ENCODE assay signal across 9 cellular contexts in the genomic region with DNA sequence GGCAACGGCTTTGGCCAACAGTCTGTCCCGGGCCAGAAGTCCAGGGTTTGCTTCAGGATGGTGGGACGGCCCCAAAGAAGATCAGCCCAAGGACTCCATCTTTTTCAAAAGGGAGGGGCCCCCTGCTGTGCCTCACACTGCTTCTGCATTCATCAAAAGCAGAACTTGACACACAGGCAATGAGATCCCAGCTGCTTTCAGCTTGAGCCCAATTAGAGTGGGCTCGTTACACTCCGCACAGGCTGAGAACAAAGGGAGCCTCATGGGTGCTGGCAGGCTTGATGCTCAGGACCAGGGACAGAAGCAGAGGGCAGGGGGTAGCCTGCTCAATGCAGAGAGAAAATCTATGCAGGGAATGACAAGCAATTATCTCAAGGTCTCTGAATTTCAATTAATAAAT. TPM values are rescaled to one million over a fixed set of nuclear protein-coding genes. Genes with fewer than 3 reads are reported as not detected.
DNase-seq lines count a peak whose midpoint lies in the region; ATAC-seq and TF ChIP-seq lines count a peak whose summit lies in the region.
"Had no signal": no experiment of that assay in that cellular context is flagged by ENCODE, and none has a peak within 500 bp of the region (broad histone marks: within the 10 kb centered on the region; RNA-seq: fewer than 3 reads in every experiment).

No MANE protein-coding gene starts in this region.

- H3K27me3 Mint-ChIP-seq in H9 (ENCODE audit: low read depth): no peaks in the 10 kb centered on the region
- no peaks in the 10 kb centered on the region for H3K27me3 Mint-ChIP-seq in activated CD4-positive, alpha-beta T cell treated with anti-CD3 and anti-CD28 coated beads for 36 hours

- H3K4me1 ChIP-seq in DOHH2 (ENCODE audit: control insufficient read depth, low read length) (peaks cover 70% of the 10 kb centered on the region), H9 (ENCODE audit: insufficient read depth, low read length) (peaks cover 10% of the 10 kb centered on the region), heart right ventricle (peaks cover 0 to 43% (median 20%) of the 10 kb centered on the region in 9 donors), mesenchymal stem cell (ENCODE audit: control insufficient read depth, insufficient read depth, low read depth, low read length) (peaks cover 19% of the 10 kb centered on the region)

- H2BK12ac ChIP-seq in H9 (ENCODE audit: insufficient read length, low read depth, low read length) (no peak overlapping the region), mesenchymal stem cell (ENCODE audit: low read length in 2 of 2) (no peak overlapping the region)

- no peaks in the 10 kb centered on the region for H3F3A ChIP-seq in DOHH2 (ENCODE audit: control insufficient read depth, insufficient read depth)

- H3K27ac Mint-ChIP-seq in H9: peak overlapping the region in 1 of 3 experiments; percentile 90; a peak in 3 of 7 replicates
- H3K27ac Mint-ChIP-seq in activated CD4-positive, alpha-beta T cell treated with anti-CD3 and anti-CD28 coated beads for 36 hours: no peak overlapping the region

- no peak overlapping the region for H3K9ac ChIP-seq in H9 (ENCODE audit: extremely low read depth, insufficient read length, low read length)
- no peak overlapping the region for H3K9ac ChIP-seq in mesenchymal stem cell (ENCODE audit: low read length)

- H3K27ac ChIP-seq in DOHH2 (ENCODE audit: low read depth, low read length): no peak overlapping the region
- H3K27ac ChIP-seq in H9 (ENCODE audit: insufficient read length, low read depth, low read length): no peak overlapping the region
- H3K27ac ChIP-seq in heart right ventricle: peak overlapping the region in 1 of 10 donors; percentile 66
- H3K27ac ChIP-seq in mesenchymal stem cell (ENCODE audit: low read length, poor library complexity, severe bottlenecking): no peak overlapping the region
- H3K27ac ChIP-seq: VCaP had no signal

- H4K8ac ChIP-seq in H9 (replicated peaks; ENCODE audit: insufficient read length, low read depth, low read length) (no peak overlapping the region), mesenchymal stem cell (ENCODE audit: low read length) (no peak overlapping the region)

- H3K27me3 ChIP-seq in DOHH2 (ENCODE audit: control insufficient read depth, low read length) (no peaks in the 10 kb centered on the region), H9 (ENCODE audit: insufficient read depth, low read length) (no peaks in the 10 kb centered on the region), heart right ventricle (no peaks in the 10 kb centered on the region), mesenchymal stem cell (ENCODE audit: control insufficient read depth in 1 of 2, insufficient read depth in 1 of 2, low read length in 2 of 2) (no peaks in the 10 kb centered on the region)

- TF ChIP-seq CTCF in DOHH2 (IDR thresholded peaks at IDR 0.05; ENCODE audit: low read depth, low read length, poor library complexity, severe bottlenecking): no peak
- no peak for TF ChIP-seq CTCF in H9 (conservative IDR thresholded peaks at IDR 0.05)
- no peak for TF ChIP-seq CTCF in heart right ventricle (IDR thresholded peaks at IDR 0.05)

- H3K56ac ChIP-seq in H9 (ENCODE audit: insufficient read length, low read depth, low read length): no peak overlapping the region

- no peak overlapping the region for H2BK120ac ChIP-seq in H9 (ENCODE audit: low read depth, low read length, poor library complexity, severe bottlenecking)
- H2BK120ac ChIP-seq in mesenchymal stem cell (ENCODE audit: low read depth, low read length): no peak overlapping the region

- intact Hi-C loops in heart right ventricle (cut with DNase I): no loop called here
- intact Hi-C loops in activated CD4-positive, alpha-beta T cell treated with anti-CD3 and anti-CD28 coated beads for 36 hours (cut with DNase I, micrococcal nuclease): no loop called here

- H3K9me3 Mint-ChIP-seq in H9: no peaks in the 10 kb centered on the region
- H3K9me3 Mint-ChIP-seq in activated CD4-positive, alpha-beta T cell treated with anti-CD3 and anti-CD28 coated beads for 36 hours (ENCODE audit: low read depth): peaks cover 3% of the 10 kb centered on the region

- WGBS in H9 (ENCODE audit: extremely low coverage, insufficient read length, low lambda C conversion rate): no CpG with 5 or more reads among the region's 5 CpGs
- WGBS in heart right ventricle, 2 donors: 67 to 83% methylated on average over 5 of the region's 5 CpGs
- WGBS in mesenchymal stem cell: 85% methylated on average over 5 of the region's 5 CpGs

- H3K36me3 ChIP-seq in DOHH2 (ENCODE audit: control insufficient read depth, low read length) (peaks cover 6% of the 10 kb centered on the region), heart right ventricle (no peaks in the 10 kb centered on the region), mesenchymal stem cell (ENCODE audit: control insufficient read depth in 1 of 2, insufficient read depth in 2 of 2, low read depth in 1 of 2, low read length in 2 of 2) (peaks cover 3% of the 10 kb centered on the region in 2 experiments)

- H4K91ac ChIP-seq in H9 (ENCODE audit: insufficient read length, low read depth, low read length) (no peak overlapping the region), mesenchymal stem cell (ENCODE audit: low read length) (no peak overlapping the region)

- H3K4me3 Mint-ChIP-seq in H9: no peak overlapping the region
- no peak overlapping the region for H3K4me3 Mint-ChIP-seq in activated CD4-positive, alpha-beta T cell treated with anti-CD3 and anti-CD28 coated beads for 36 hours

- H2BK5ac ChIP-seq in H9 (ENCODE audit: insufficient read length, low read length): no peak overlapping the region
- H2BK5ac ChIP-seq in mesenchymal stem cell (ENCODE audit: low read depth, low read length, poor library complexity, severe bottlenecking): no peak overlapping the region

- POLR2A ChIA-PET in activated CD4-positive, alpha-beta T cell treated with anti-CD3 and anti-CD28 coated beads for 36 hours (lab: Charles Lee): no interaction called here

- H3K14ac ChIP-seq in H9 (ENCODE audit: insufficient read depth, low read length) (no peak overlapping the region), mesenchymal stem cell (ENCODE audit: low read length in 2 of 2) (no peak overlapping the region)

- H3K23ac ChIP-seq in H9 (ENCODE audit: insufficient read length, low read depth, low read length) (no peak overlapping the region), mesenchymal stem cell (ENCODE audit: low read length in 2 of 2) (no peak overlapping the region)

- H3K4me1 Mint-ChIP-seq in H9: peaks cover 47 to 49% of the 10 kb centered on the region in 2 experiments
- H3K4me1 Mint-ChIP-seq in activated CD4-positive, alpha-beta T cell treated with anti-CD3 and anti-CD28 coated beads for 36 hours: peaks cover 66% of the 10 kb centered on the region

- no peak overlapping the region for H2BK20ac ChIP-seq in H9 (ENCODE audit: low read depth, low read length, poor library complexity, severe bottlenecking)

- H3K79me1 ChIP-seq in H9 (ENCODE audit: insufficient read depth, low read depth, low read length, poor library complexity, severe bottlenecking) (no peaks in the 10 kb centered on the region), mesenchymal stem cell (replicated peaks; ENCODE audit: low read length, poor library complexity, severe bottlenecking) (peaks cover 22% of the 10 kb centered on the region)

- H3K23me2 ChIP-seq in H9 (ENCODE audit: insufficient read length, low read depth, low read length, poor library complexity, severe bottlenecking): no peaks in the 10 kb centered on the region

- H3K9me2 ChIP-seq in DOHH2 (replicated peaks; ENCODE audit: control insufficient read depth, low read length): no peaks in the 10 kb centered on the region

- H3K36me3 Mint-ChIP-seq in H9 (ENCODE audit: insufficient read depth in 1 of 3, low read depth in 3 of 3): 0 out of 7 replicates have a peak, but pooled peaks cover 0 to 2% (median 0%) of the 10 kb centered on the region in 3 experiments
- H3K36me3 Mint-ChIP-seq in activated CD4-positive, alpha-beta T cell treated with anti-CD3 and anti-CD28 coated beads for 36 hours (ENCODE audit: low read depth): peaks cover 16% of the 10 kb centered on the region

- DNase-seq in H9: peak; percentile 49
- DNase-seq in NCI-H2081 treated with DMSO at 0.1 percent for 48 hours (lab: John Stamatoyannopoulos, UW): peak; percentile 32
- DNase-seq in heart right ventricle: no peak
- no peak for DNase-seq in NCI-H446 treated with DMSO at 0.1 percent for 48 hours (lab: John Stamatoyannopoulos, UW)
- DNase-seq in mesenchymal stem cell: no peak
- DNase-seq in activated CD4-positive, alpha-beta T cell treated with anti-CD3 and anti-CD28 coated beads for 36 hours: no peak
- DNase-seq in DMS114 treated with DMSO at 0.1 percent for 48 hours (lab: John Stamatoyannopoulos, UW; ENCODE audit: unreplicated experiment): no peak

- H3T11ph ChIP-seq in H9 (ENCODE audit: low read length): no peak overlapping the region

- no peak overlapping the region for H2AFZ ChIP-seq in H9 (ENCODE audit: low read length)
- H2AFZ ChIP-seq in mesenchymal stem cell (ENCODE audit: low read depth, low read length): no peak overlapping the region

- H3K4ac ChIP-seq in H9 (ENCODE audit: low read depth, low read length) (no peak overlapping the region), mesenchymal stem cell (ENCODE audit: low read depth in 1 of 2, low read length in 2 of 2) (no peak overlapping the region)

- no peaks in the 10 kb centered on the region for H3K9me3 ChIP-seq in DOHH2 (ENCODE audit: control insufficient read depth, insufficient read depth, low read length)
- H3K9me3 ChIP-seq in H9 (ENCODE audit: control insufficient read depth, low read depth, low read length): no peaks in the 10 kb centered on the region
- no peaks in the 10 kb centered on the region for H3K9me3 ChIP-seq in heart right ventricle
- no peaks in the 10 kb centered on the region for H3K9me3 ChIP-seq in mesenchymal stem cell (ENCODE audit: control insufficient read depth, low read length)

- ATAC-seq in heart right ventricle: peak in 7 of 8 donors; percentile 52 to 72 (median 64)
- ATAC-seq in activated CD4-positive, alpha-beta T cell treated with anti-CD3 and anti-CD28 coated beads for 36 hours: no peak

- no peak overlapping the region for H2BK15ac ChIP-seq in H9 (ENCODE audit: low read depth, low read length)
- H2BK15ac ChIP-seq in mesenchymal stem cell (ENCODE audit: low read depth, poor library complexity, severe bottlenecking): no peak overlapping the region

- H4K5ac ChIP-seq in H9 (ENCODE audit: insufficient read length, low read depth, low read length): no peak overlapping the region

- H2AK5ac ChIP-seq in H9 (ENCODE audit: insufficient read length, low read length) (no peak overlapping the region), mesenchymal stem cell (ENCODE audit: low read length, severe bottlenecking) (no peak overlapping the region)

- H3K18ac ChIP-seq in H9 (ENCODE audit: insufficient read length, low read depth, low read length) (no peak overlapping the region), mesenchymal stem cell (ENCODE audit: low read depth in 1 of 2, low read length in 2 of 2) (no peak overlapping the region)

- H3K79me2 ChIP-seq in DOHH2 (ENCODE audit: control insufficient read depth, low read length) (peaks cover 95% of the 10 kb centered on the region), H9 (ENCODE audit: insufficient read depth, low read length) (peaks cover 5% of the 10 kb centered on the region; the same call in 1 of the 2 replicates)

- H3K4me2 ChIP-seq in DOHH2 (ENCODE audit: low read length) (peak overlapping the region; percentile 41), H9 (ENCODE audit: insufficient read depth, insufficient read length, low read length) (no peak overlapping the region), mesenchymal stem cell (ENCODE audit: low read length, poor library complexity, severe bottlenecking) (no peak overlapping the region)

- H4K20me1 ChIP-seq in DOHH2 (ENCODE audit: control insufficient read depth, insufficient read depth, low read depth, low read length): peaks cover 19% of the 10 kb centered on the region
- H4K20me1 ChIP-seq in H9 (ENCODE audit: control insufficient read depth, insufficient read depth, insufficient read length): peaks cover 2% of the 10 kb centered on the region

- CTCF ChIA-PET in activated CD4-positive, alpha-beta T cell treated with anti-CD3 and anti-CD28 coated beads for 36 hours (lab: Charles Lee): no interaction called here

- H3K4me3 ChIP-seq in DOHH2 (ENCODE audit: low read length) (0 out of 2 replicates have a peak overlapping the region, but pooled peaks have one; percentile 7), heart right ventricle (no peak overlapping the region), mesenchymal stem cell (ENCODE audit: insufficient read depth in 1 of 2, low read depth in 1 of 2, low read length in 2 of 2) (no peak overlapping the region)

RNA-seq across cellular contexts. Expression of a gene that starts 45.5 kb away (rescaled TPM):
- total RNA-seq in H9 (2021) (55.7 and 56.8 TPM in 2 replicates), heart right ventricle (10 to 100 TPM; 17.9 to 42.9 (median 22.9) TPM)
- 10 to 100 TPM in 1 of 2 donors, 1 to 10 TPM in 1; 9.3 to 17.5 TPM for polyA plus RNA-seq in heart right ventricle
- 37.0 TPM for polyA plus RNA-seq in mesenchymal stem cell (2013, experiment 1 of 2)
- 37.8 TPM for polyA plus RNA-seq in mesenchymal stem cell (2013, experiment 2 of 2)
- total RNA-seq in activated CD4-positive, alpha-beta T cell treated with anti-CD3 and anti-CD28 coated beads for 36 hours: 10 to 100 TPM; 63.7 to 64.2 TPM

Comparison
In these comparisons a context has a peak if more than half of its experiments do, and no peak if none do; other contexts are left out.
1. DNase-seq: peak in H9 (single experiment) and NCI-H2081 treated with DMSO at 0.1 percent for 48 hours (single experiment); none in heart right ventricle (0 of 2), NCI-H446 treated with DMSO at 0.1 percent for 48 hours (single experiment), mesenchymal stem cell (single experiment), activated CD4-positive, alpha-beta T cell treated with anti-CD3 and anti-CD28 coated beads for 36 hours (single experiment) and DMS114 treated with DMSO at 0.1 percent for 48 hours (single experiment).